In genomic region chr3:196193037-196193737, GRCh38 we compare ENCODE assay signal across 10 cellular contexts. TPM values are rescaled to one million over a fixed set of nuclear protein-coding genes. Genes with fewer than 3 reads are reported as not detected.
DNase-seq lines count a peak whose midpoint lies in the region; ATAC-seq, FAIRE-seq and TF ChIP-seq lines count a peak whose summit lies in the region.
"Had no signal": no experiment of that assay in that cellular context is flagged by ENCODE, and none has a peak within 500 bp of the region (broad histone marks: within the 10 kb centered on the region; RNA-seq: fewer than 3 reads in every experiment).

No MANE protein-coding gene starts in this region.

- peak overlapping the region; percentile 29 for H3K4me2 ChIP-seq in Loucy (ENCODE audit: low read depth, low read length, poor library complexity, severe bottlenecking)

- intact Hi-C loops in pancreas (cut with DNase I), result loop anchor here in 1 of 3 donors (10.0 kb wide), 1 partner anchor 118 kb away; no protein-coding TSS in a partner anchor

- H3K9me3 ChIP-seq in Loucy (ENCODE audit: insufficient read depth, low read depth, low read length) (no peaks in the 10 kb centered on the region), pancreas (no peaks in the 10 kb centered on the region)

- FAIRE-seq in pancreas (lab: Jason Lieb, UNC), result no peak
- FAIRE-seq in frontal cortex (lab: Jason Lieb, UNC), result no peak

- H3K4me3 ChIP-seq in Loucy (ENCODE audit: low read length, poor library complexity, severe bottlenecking) (no peak overlapping the region), pancreas (no peak overlapping the region)

- no peak overlapping the region for H2AFZ ChIP-seq in Loucy (ENCODE audit: low read length)

- TF ChIP-seq CTCF in Loucy (conservative IDR thresholded peaks at IDR 0.05; ENCODE audit: low read length) (no peak), pancreas (IDR thresholded peaks at IDR 0.05) (no peak)

- H3K36me3 ChIP-seq in Loucy (ENCODE audit: insufficient read depth, low read length) (no peaks in the 10 kb centered on the region), pancreas (no peaks in the 10 kb centered on the region)

- H4K20me1 ChIP-seq in Loucy (ENCODE audit: insufficient read depth, low read length, poor library complexity, severe bottlenecking), result no peaks in the 10 kb centered on the region

- peaks cover 74% of the 10 kb centered on the region for H3K79me2 ChIP-seq in Loucy (ENCODE audit: insufficient read depth, low read length)

- H3K9me2 ChIP-seq in Loucy (replicated peaks; ENCODE audit: low read depth, low read length), result no peaks in the 10 kb centered on the region

- 71% methylated on average over 15 of the region's 15 CpGs for WGBS in pancreas, 2 donors

- H3F3A ChIP-seq in Loucy (ENCODE audit: low read depth), result no peaks in the 10 kb centered on the region

- H3K27ac ChIP-seq in caudate nucleus (ENCODE audit: low read depth, low read length) (peak overlapping the region; percentile 2), pancreas (peak overlapping the region in 3 of 4 donors; percentile 52 to 82 (median 74))

- H3K4me1 ChIP-seq in Loucy (ENCODE audit: insufficient read depth, low read length, poor library complexity, severe bottlenecking) (peaks cover 47% of the 10 kb centered on the region), pancreas (peaks cover 0 to 20% (median 12%) of the 10 kb centered on the region in 3 donors)

- no peaks in the 10 kb centered on the region for H3K27me3 ChIP-seq in Loucy (ENCODE audit: insufficient read depth, low read length, poor library complexity, severe bottlenecking)
- no peaks in the 10 kb centered on the region for H3K27me3 ChIP-seq in pancreas

- H3K9ac ChIP-seq in Loucy (ENCODE audit: low read depth, low read length, poor library complexity, severe bottlenecking), result peak overlapping the region; percentile 60

- peak; percentile 25 for DNase-seq in DMS53 (lab: John Stamatoyannopoulos, UW)
- no peak for DNase-seq in DMS53 treated with DMSO at 0.1 percent for 48 hours (lab: John Stamatoyannopoulos, UW; ENCODE audit: unreplicated experiment)
- peak in 1 of 61 donors; percentile 83 for DNase-seq in caudate nucleus (lab: John Stamatoyannopoulos, UW)
- DNase-seq in pancreas, result no peak
- DNase-seq in anterior cingulate cortex (lab: John Stamatoyannopoulos, UW), result no peak
- DNase-seq in frontal cortex (ENCODE audit: low spot score in 2 of 2), result no peak
- DNase-seq: 8988T, NCI-H69 had no signal

- ATAC-seq in pancreas, result no peak
- ATAC-seq in HG03135 (IDR thresholded peaks at IDR 0.05; ENCODE audit: unreplicated experiment), result no peak

RNA-seq across cellular contexts. Expression of gene ZDHHC19, which starts 18.0 kb away (rescaled TPM):
- total RNA-seq in pancreas (under 1 TPM in 2 of 6 donors, not detected in 4; 0.17 to 0.21 TPM), frontal cortex (not detected)
- polyA plus RNA-seq in pancreas, result not detected

RNA-seq across cellular contexts. Expression of gene SLC51A, which starts 23.1 kb away (rescaled TPM):
- under 1 TPM in 2 of 6 donors, not detected in 4; 0.19 to 0.37 TPM for total RNA-seq in pancreas
- 1 to 10 TPM in 1 of 2 donors, under 1 TPM in 1; 0.23 to 1.2 TPM for polyA plus RNA-seq in pancreas
- not detected for total RNA-seq in frontal cortex
